In the genomic region with DNA sequence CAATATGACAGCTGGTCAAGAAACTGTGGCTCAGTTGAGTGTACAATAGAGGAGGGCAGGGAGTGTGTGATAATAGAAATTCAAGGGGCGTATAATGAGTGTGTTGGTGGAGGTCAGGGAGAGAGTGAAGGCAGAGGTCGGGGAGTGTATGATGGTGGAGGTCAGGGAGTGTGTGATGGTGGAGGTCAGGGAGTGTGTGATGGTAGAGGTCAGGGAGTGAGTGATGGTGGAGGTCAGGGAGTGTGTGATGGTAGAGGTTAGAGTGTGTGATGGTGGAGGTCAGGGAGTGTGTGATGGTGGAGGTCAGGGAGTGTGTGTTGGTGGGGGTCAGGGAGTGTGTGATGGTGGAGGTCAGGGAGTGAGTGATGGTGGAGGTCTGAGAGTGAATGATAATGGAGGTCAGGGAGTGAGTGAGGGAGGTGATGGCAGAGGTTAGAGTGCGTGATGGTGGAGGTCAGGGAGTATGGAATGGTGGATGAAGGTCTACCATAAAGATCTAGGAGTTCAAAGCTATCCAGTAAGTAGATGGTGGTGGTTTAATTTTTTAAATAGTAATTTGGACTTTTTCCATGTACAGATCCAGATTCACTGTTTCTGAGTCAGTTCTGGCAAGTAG, we compare ENCODE assay signal across 1 cellular context.
TF ChIP-seq lines count a peak whose summit lies in the region.

No MANE protein-coding gene starts in this region.

TF ChIP-seq in IMR-90, 13 proteins besides CTCF, POLR2A, EP300 and RAD21 (continued from another document):
- no peak for TF ChIP-seq NFE2L2 (IDR thresholded peaks at IDR 0.05; ENCODE audit: low read depth, low read length)
- TF ChIP-seq, protein P1, sequence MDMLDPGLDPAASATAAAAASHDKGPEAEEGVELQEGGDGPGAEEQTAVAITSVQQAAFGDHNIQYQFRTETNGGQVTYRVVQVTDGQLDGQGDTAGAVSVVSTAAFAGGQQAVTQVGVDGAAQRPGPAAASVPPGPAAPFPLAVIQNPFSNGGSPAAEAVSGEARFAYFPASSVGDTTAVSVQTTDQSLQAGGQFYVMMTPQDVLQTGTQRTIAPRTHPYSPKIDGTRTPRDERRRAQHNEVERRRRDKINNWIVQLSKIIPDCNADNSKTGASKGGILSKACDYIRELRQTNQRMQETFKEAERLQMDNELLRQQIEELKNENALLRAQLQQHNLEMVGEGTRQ (IDR thresholded peaks at IDR 0.05; ENCODE audit: low read depth, low read length), result no peak
- TF ChIP-seq MXI1 (IDR thresholded peaks at IDR 0.05; ENCODE audit: borderline replicate concordance, low read depth, low read length), result no peak
- TF ChIP-seq SMC3 (IDR thresholded peaks at IDR 0.05; ENCODE audit: low read depth, low read length), result no peak
- no peak for TF ChIP-seq CEBPB (IDR thresholded peaks at IDR 0.05; ENCODE audit: low read depth, low read length)
